In the genomic region with DNA sequence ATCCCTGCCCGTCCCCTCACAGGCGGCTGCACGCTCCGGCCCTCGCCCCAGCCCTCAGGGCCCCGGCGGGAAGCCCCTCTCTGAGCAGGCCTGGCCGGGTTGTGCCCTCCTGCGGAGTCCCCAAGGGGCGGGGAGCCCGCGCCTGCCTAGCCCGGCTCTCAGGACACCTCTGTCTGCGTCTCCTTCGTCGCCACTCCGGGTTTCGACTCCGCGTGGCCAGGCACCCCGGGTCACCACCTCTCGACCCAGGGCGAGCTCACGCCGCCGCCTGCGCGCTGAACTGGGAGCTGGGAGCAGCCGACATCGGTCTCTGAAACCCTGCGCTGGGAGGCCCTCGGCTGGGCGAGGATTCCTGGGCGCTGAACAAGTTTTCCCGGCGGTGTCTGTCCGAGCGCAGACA, we compare ENCODE assay signal across 22 cellular contexts. TPM values are rescaled to one million over a fixed set of nuclear protein-coding genes. Genes with fewer than 3 reads are reported as not detected.
"Had no signal": no experiment of that assay in that cellular context is flagged by ENCODE, and none has a peak within 500 bp of the region (broad histone marks: within the 10 kb centered on the region; RNA-seq: fewer than 3 reads in every experiment).

No MANE protein-coding gene starts in this region.

- FAIRE-seq: keratinocyte had no signal

- ATAC-seq: activated T-cell treated with anti-CD3 and anti-CD28 coated beads, Interleukin-2, amount 50 U/mL, for 72 hours; gastrocnemius medialis; heart right ventricle; left ventricle myocardium superior; natural killer cell treated with Interleukin-12 subunit alpha and Interleukin-12 subunit beta and Interleukin-15 and Interleukin-18, amount 100 ng/mL, for 72 hours had no signal

- H3K36me3 ChIP-seq: brain microvascular endothelial cell, gastrocnemius medialis, heart right ventricle, prostate gland, sigmoid colon, spleen, suprapubic skin, upper lobe of left lung had no signal

- DNase-seq: activated B cell treated with CpG ODN at 0.5 μM for 24 hours; activated CD4-positive, alpha-beta T cell treated with anti-CD3 and anti-CD28 coated beads, Interleukin-2, amount 10 ng/mL, durations not matched to agents 24 days and 14 days; activated CD8-positive, alpha-beta memory T cell treated with anti-CD3 and anti-CD28 coated beads, Interleukin-2, amount 50 U/mL, for 48 hours; activated gamma-delta T cell treated with Interleukin-2 at 50 U/mL for 16 hours; activated naive CD8-positive, alpha-beta T cell treated with anti-CD3 and anti-CD28 coated beads for 36 hours; activated T-cell treated with anti-CD3 and anti-CD28 coated beads, Interleukin-2, amount 50 U/mL, for 72 hours; brain microvascular endothelial cell; effector memory CD4-positive, alpha-beta T cell; gastrocnemius medialis; heart right ventricle; left ventricle myocardium superior; mesenchymal stem cell; sigmoid colon; spleen; T-helper 2 cell had no signal

- H3K27ac ChIP-seq: brain microvascular endothelial cell, coronary artery, epithelial cell of prostate, gastrocnemius medialis, heart right ventricle, prostate gland, sigmoid colon, spleen, suprapubic skin, upper lobe of left lung had no signal

- H3K4me3 ChIP-seq: coronary artery, gastrocnemius medialis, prostate gland, sigmoid colon, spleen, suprapubic skin, upper lobe of left lung had no signal

- H3K4me1 ChIP-seq: gastrocnemius medialis, prostate gland, sigmoid colon, spleen, suprapubic skin, upper lobe of left lung had no signal

- H3K9me3 ChIP-seq: gastrocnemius medialis, prostate gland, suprapubic skin had no signal

RNA-seq across cellular contexts. Expression of gene OGDHL, which starts 6.2 kb away (rescaled TPM):
- total RNA-seq: activated B cell treated with CpG ODN at 0.5 μM for 24 hours; natural killer cell treated with Interleukin-12 subunit alpha and Interleukin-12 subunit beta and Interleukin-15 and Interleukin-18, amount 100 ng/mL, for 72 hours had no signal
